ENCODE assay signal across 11 cellular contexts in the genomic region with DNA sequence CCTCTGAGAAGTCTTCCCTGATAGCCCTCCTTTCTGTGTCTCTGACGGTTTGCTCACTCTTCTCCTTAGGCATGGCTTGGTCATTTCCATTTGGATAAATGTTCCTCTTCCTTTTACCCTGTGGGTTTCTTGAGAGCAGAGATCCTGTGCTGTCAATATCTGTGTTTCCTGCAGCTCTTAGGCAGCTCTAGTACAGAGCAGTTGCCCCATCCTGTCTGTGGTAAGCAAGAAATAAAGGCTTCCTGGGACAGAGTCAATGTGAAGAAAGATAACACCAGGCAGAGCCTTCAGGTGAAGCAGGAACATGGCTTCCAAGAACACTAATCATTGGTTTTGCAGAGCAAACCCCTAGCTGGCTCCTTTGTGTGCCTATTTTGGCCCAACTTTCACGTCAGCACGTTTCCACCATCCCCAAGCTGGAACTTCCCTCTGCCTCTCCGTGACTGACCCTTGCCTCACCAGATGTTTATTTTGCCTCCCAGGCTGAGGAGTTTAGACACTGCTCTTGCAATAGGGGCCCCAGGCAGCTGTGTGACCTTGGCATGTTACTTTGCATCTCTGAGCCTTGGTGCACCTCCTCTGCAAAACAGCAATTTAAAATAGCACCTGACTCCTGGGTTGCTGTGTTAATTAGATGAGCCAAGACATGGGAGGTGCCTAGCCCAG.
DNase-seq lines count a peak whose midpoint lies in the region; ATAC-seq, FAIRE-seq and TF ChIP-seq lines count a peak whose summit lies in the region.
"Had no signal": no experiment of that assay in that cellular context is flagged by ENCODE, and none has a peak within 500 bp of the region (broad histone marks: within the 10 kb centered on the region; RNA-seq: fewer than 3 reads in every experiment).

No MANE protein-coding gene starts in this region.

- no peak overlapping the region for H3K27ac ChIP-seq in rectal smooth muscle tissue (ENCODE audit: low read depth, low read length)
- H3K27ac ChIP-seq in effector memory CD4-positive, alpha-beta T cell (ENCODE audit: insufficient read depth, low read length, poor library complexity, severe bottlenecking) = no peak overlapping the region

- peak overlapping the region; percentile 7 for H3K9ac ChIP-seq in rectal smooth muscle tissue (ENCODE audit: low read length)

- peak; percentile 18 for FAIRE-seq in GM18507 (lab: Jason Lieb, UNC)

- no peaks in the 10 kb centered on the region for H3K9me3 ChIP-seq in effector memory CD4-positive, alpha-beta T cell (ENCODE audit: control insufficient read depth, low read length)
- H3K9me3 ChIP-seq: stomach had no signal

- H3K4me3 ChIP-seq in fibroblast of mammary gland (ENCODE audit: control insufficient read depth, low read depth, low read length) = no peak overlapping the region
- no peak overlapping the region for H3K4me3 ChIP-seq in rectal smooth muscle tissue (ENCODE audit: low read length)
- H3K4me3 ChIP-seq in effector memory CD4-positive, alpha-beta T cell (ENCODE audit: insufficient read depth, low read depth, low read length, poor library complexity, severe bottlenecking) = no peak overlapping the region
- H3K4me3 ChIP-seq: stomach had no signal

- no peaks in the 10 kb centered on the region for H3K4me1 ChIP-seq in rectal smooth muscle tissue (ENCODE audit: control insufficient read depth, insufficient read depth, low read length)
- H3K4me1 ChIP-seq in effector memory CD4-positive, alpha-beta T cell (ENCODE audit: control insufficient read depth, insufficient read depth, low read length, poor library complexity, severe bottlenecking) = no peaks in the 10 kb centered on the region

- DNase-seq in GM18507 (ENCODE audit: extremely low spot score, insufficient read length, low read depth) = no peak
- DNase-seq in NOMO-1 (lab: John Stamatoyannopoulos, UW; ENCODE audit: unreplicated experiment in 2 of 2) = peak; percentile 49 to 56
- peak; percentile 79 for DNase-seq in fibroblast of mammary gland (ENCODE audit: low read depth)
- DNase-seq in effector memory CD4-positive, alpha-beta T cell = no peak
- no peak for DNase-seq in cerebellar cortex (ENCODE audit: low spot score)
- no peak for DNase-seq in activated naive CD4-positive, alpha-beta T cell (lab: John Stamatoyannopoulos, UW)
- DNase-seq: NCI-H226, stomach, T-cell had no signal

- TF ChIP-seq CTCF in fibroblast of mammary gland (conservative IDR thresholded peaks at IDR 0.05; ENCODE audit: control insufficient read depth, insufficient read depth, low read depth, low read length) = no peak

- no peaks in the 10 kb centered on the region for H3K36me3 ChIP-seq in rectal smooth muscle tissue (ENCODE audit: control insufficient read depth, insufficient read depth, low read length)
- no peaks in the 10 kb centered on the region for H3K36me3 ChIP-seq in effector memory CD4-positive, alpha-beta T cell (ENCODE audit: control insufficient read depth, insufficient read depth, low read length)
- H3K36me3 ChIP-seq: stomach had no signal

- no peaks in the 10 kb centered on the region for H3K27me3 ChIP-seq in rectal smooth muscle tissue (ENCODE audit: control insufficient read depth, insufficient read depth, low read length)
- no peaks in the 10 kb centered on the region for H3K27me3 ChIP-seq in effector memory CD4-positive, alpha-beta T cell (replicated peaks; ENCODE audit: control insufficient read depth, insufficient read depth, low read length, poor library complexity, severe bottlenecking)
- H3K27me3 ChIP-seq: stomach had no signal

- ATAC-seq in HG02588 (IDR thresholded peaks at IDR 0.05; ENCODE audit: unreplicated experiment) = no peak
- ATAC-seq: T-cell had no signal

Comparison
In these comparisons a context has a peak if more than half of its experiments do, and no peak if none do; other contexts are left out.
1. DNase-seq: peak in NOMO-1 (2 of 2) and fibroblast of mammary gland (single experiment); none in GM18507 (single experiment), effector memory CD4-positive, alpha-beta T cell (0 of 3), cerebellar cortex (single experiment) and activated naive CD4-positive, alpha-beta T cell (0 of 4).